ENCODE assay signal across 10 cellular contexts in genomic region chr7:126702242-126703016, GRCh38.
A peak's percentile ranks its signal among the peaks of the same experiment; 100 is the strongest.
DNase-seq lines count a peak whose midpoint lies in the region; ATAC-seq and TF ChIP-seq lines count a peak whose summit lies in the region.
"Had no signal": no experiment of that assay in that cellular context is flagged by ENCODE, and none has a peak within 500 bp of the region (broad histone marks: within the 10 kb centered on the region; RNA-seq: fewer than 3 reads in every experiment).

No MANE protein-coding gene starts in this region.

- DNase-seq in fibroblast of peridontal ligament (ENCODE audit: extremely low read depth) (peak; percentile 1), BE2C (no peak), iPS-NIHi11 (ENCODE audit: low spot score) (no peak)
- DNase-seq in activated naive CD4-positive, alpha-beta T cell treated with anti-CD3 and anti-CD28 coated beads, Interleukin-2, amount 50 U/mL, for 72 hours (ENCODE audit: low spot score in 2 of 2) = no peak
- no peak for DNase-seq in stimulated activated CD4-positive, alpha-beta T cell treated with anti-CD3 and anti-CD28 coated beads, Interleukin-12 subunit alpha, Interleukin-12 subunit beta, amount 100 ng/mL, for 4 hours
- DNase-seq: activated CD4-positive, alpha-beta T cell treated with anti-CD3 and anti-CD28 coated beads, Interleukin-2, amount 50 U/mL, for 4 hours; NCI-H1930 had no signal

- H3K27ac Mint-ChIP-seq in activated naive CD4-positive, alpha-beta T cell treated with anti-CD3 and anti-CD28 coated beads, Interleukin-2, amount 50 U/mL, for 72 hours = no peak overlapping the region

- H3K36me3 Mint-ChIP-seq in activated naive CD4-positive, alpha-beta T cell treated with anti-CD3 and anti-CD28 coated beads, Interleukin-2, amount 50 U/mL, for 72 hours = no peaks in the 10 kb centered on the region

- peak; percentile 66 for ATAC-seq in GM18502 (IDR thresholded peaks at IDR 0.05; ENCODE audit: poor library complexity, unreplicated experiment)
- ATAC-seq in GM21786 (IDR thresholded peaks at IDR 0.05; ENCODE audit: unreplicated experiment) = peak; percentile 45
- ATAC-seq in HG03469 (IDR thresholded peaks at IDR 0.05; ENCODE audit: unreplicated experiment) = peak; percentile 37
- no peak for ATAC-seq in activated naive CD4-positive, alpha-beta T cell treated with anti-CD3 and anti-CD28 coated beads, Interleukin-2, amount 50 U/mL, for 72 hours

- H3K36me3 ChIP-seq in BE2C = no peaks in the 10 kb centered on the region

- H3K27me3 ChIP-seq in BE2C = no peaks in the 10 kb centered on the region

- no peak for TF ChIP-seq CTCF in BE2C (IDR thresholded peaks at IDR 0.05; ENCODE audit: low read depth, low read length)

- H3K4me1 ChIP-seq in BE2C = peaks cover 33% of the 10 kb centered on the region

- H3K9me3 ChIP-seq in BE2C = no peaks in the 10 kb centered on the region

- peaks cover 13% of the 10 kb centered on the region in 2 donors for H3K9me3 Mint-ChIP-seq in activated naive CD4-positive, alpha-beta T cell treated with anti-CD3 and anti-CD28 coated beads, Interleukin-2, amount 50 U/mL, for 72 hours

- H3K4me3 ChIP-seq in BE2C (ENCODE audit: low read depth, low read length) = no peak overlapping the region

Comparison
In these comparisons a context has a peak if more than half of its experiments do, and no peak if none do; other contexts are left out.
1. ATAC-seq: peak in GM18502 (single experiment), GM21786 (single experiment) and HG03469 (single experiment); none in activated naive CD4-positive, alpha-beta T cell treated with anti-CD3 and anti-CD28 coated beads, Interleukin-2, amount 50 U/mL, for 72 hours (0 of 2).